In the genomic region with DNA sequence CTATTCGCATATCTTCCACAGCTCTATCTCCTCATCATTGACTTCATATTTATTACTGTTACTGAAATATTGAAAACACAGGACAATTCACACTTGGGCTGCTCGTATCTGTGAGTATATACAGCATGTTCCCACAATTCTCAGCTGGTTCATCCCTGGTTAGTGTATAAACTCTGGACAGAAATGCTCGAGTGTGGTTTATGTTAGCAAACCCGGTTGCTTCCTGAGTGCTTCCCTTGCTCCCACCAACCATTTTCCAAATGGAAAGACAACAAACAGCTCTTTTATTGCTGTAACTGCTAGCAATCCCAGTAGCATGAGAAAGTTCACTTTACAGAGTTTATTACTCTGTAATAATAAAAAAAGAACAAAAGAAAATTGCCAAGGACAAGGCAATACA, we compare ENCODE assay signal across 18 cellular contexts.
DNase-seq lines count a peak whose midpoint lies in the region; ATAC-seq and TF ChIP-seq lines count a peak whose summit lies in the region.
"Had no signal": no experiment of that assay in that cellular context is flagged by ENCODE, and none has a peak within 500 bp of the region (broad histone marks: within the 10 kb centered on the region; RNA-seq: fewer than 3 reads in every experiment).

No MANE protein-coding gene starts in this region.

- H3K9ac ChIP-seq in Karpas-422 (ENCODE audit: low read length) (no peak overlapping the region), PC-3 (ENCODE audit: low read length) (no peak overlapping the region), rectal smooth muscle tissue (ENCODE audit: low read length) (no peak overlapping the region), H9 (ENCODE audit: extremely low read depth, insufficient read length, low read length) (no peak overlapping the region)
- H3K9ac ChIP-seq: KMS-11 had no signal

- no peak overlapping the region for H2BK5ac ChIP-seq in H9 (ENCODE audit: insufficient read length, low read length)

- no TSS peak for BruUV-seq in PC-3 (replicated peaks; lab: Mats Ljungman, UMichigan)

- no peak overlapping the region for H3K18ac ChIP-seq in H9 (ENCODE audit: insufficient read length, low read depth, low read length)

- H3K4me1 ChIP-seq in Karpas-422 (ENCODE audit: low read length), result peaks cover 77% of the 10 kb centered on the region
- peaks cover 38% of the 10 kb centered on the region for H3K4me1 ChIP-seq in PC-3 (ENCODE audit: insufficient read depth, low read length)
- peaks cover 9% of the 10 kb centered on the region for H3K4me1 ChIP-seq in rectal smooth muscle tissue (ENCODE audit: control insufficient read depth, insufficient read depth, low read length)
- H3K4me1 ChIP-seq in H9 (ENCODE audit: insufficient read depth, low read length), result no peaks in the 10 kb centered on the region

- ATAC-seq in PC-3, result no peak
- ATAC-seq in left colon, result peak; percentile 65
- ATAC-seq in stimulated activated memory B cell treated with anti-CD40 and anti-IgM and Interleukin-4, amounts not matched to agents 10 μg/mL and 1 μg/mL and 100 μg/mL, for 72 hours, result no peak
- ATAC-seq: Panc1 had no signal

- no peak for TF ChIP-seq CTCF in PC-3 (conservative IDR thresholded peaks at IDR 0.05; ENCODE audit: low read depth, low read length)
- no peak for TF ChIP-seq CTCF in H9 (conservative IDR thresholded peaks at IDR 0.05)

- H3K4me3 ChIP-seq in Karpas-422 (ENCODE audit: low read length), result no peak overlapping the region
- H3K4me3 ChIP-seq in PC-3 (ENCODE audit: low read length), result no peak overlapping the region
- H3K4me3 ChIP-seq in rectal smooth muscle tissue (ENCODE audit: low read length), result no peak overlapping the region

- no peak overlapping the region for H2AK5ac ChIP-seq in H9 (ENCODE audit: insufficient read length, low read length)

- intact Hi-C loops in PC-3 (cut with micrococcal nuclease), result loop anchor here (5.0 kb wide), 1 partner anchor 135 kb away; the partner anchor contains the start of gene GUCY1A1
- intact Hi-C loops in left colon (cut with DNase I, micrococcal nuclease), result no loop called here

- H2BK20ac ChIP-seq in H9 (ENCODE audit: low read depth, low read length, poor library complexity, severe bottlenecking), result no peak overlapping the region

- POLR2A ChIA-PET in PC-3 (lab: Charles Lee; ENCODE audit: unreplicated experiment), result interaction anchor here (0.6 kb wide), 1 partner anchor 1529 kb away, joined by 3 read pairs; no protein-coding TSS in a partner anchor

- no peak overlapping the region for H2BK120ac ChIP-seq in H9 (ENCODE audit: low read depth, low read length, poor library complexity, severe bottlenecking)

- H3K27ac ChIP-seq in Karpas-422 (ENCODE audit: low read length), result peak overlapping the region; percentile 71; the same call in 1 of the 2 replicates
- H3K27ac ChIP-seq in PC-3 (ENCODE audit: low read length), result 0 out of 2 replicates have a peak overlapping the region, but pooled peaks have one; percentile 96
- peak overlapping the region; percentile 65 for H3K27ac ChIP-seq in rectal smooth muscle tissue (ENCODE audit: low read depth, low read length)
- no peak overlapping the region for H3K27ac ChIP-seq in H9 (ENCODE audit: insufficient read length, low read depth, low read length)
- H3K27ac ChIP-seq: KMS-11 had no signal

- no peak overlapping the region for H3K4ac ChIP-seq in H9 (ENCODE audit: low read depth, low read length)

- no CpG with 5 or more reads among the region's 4 CpGs for WGBS in H9 (ENCODE audit: extremely low coverage, insufficient read length, low lambda C conversion rate)

- no peak overlapping the region for H2BK15ac ChIP-seq in H9 (ENCODE audit: low read depth, low read length)

- H3K14ac ChIP-seq in H9 (ENCODE audit: insufficient read depth, low read length), result no peak overlapping the region

- no peak for DNase-seq in Karpas-422
- DNase-seq in PC-3, result no peak
- no peak for DNase-seq in left colon
- DNase-seq in H9, result no peak
- no peak for DNase-seq in NCI-H1092 (lab: John Stamatoyannopoulos, UW)
- DNase-seq: Calu3; CD8-positive, alpha-beta memory T cell; IMR-90; NCI-H1417; NCI-H1694 treated with DMSO at 0.1 percent for 48 hours; NCI-H2081 treated with DMSO at 0.1 percent for 48 hours; NCI-H446; NCI-H526; SIG-M5 had no signal

- H4K5ac ChIP-seq in H9 (ENCODE audit: insufficient read length, low read depth, low read length), result no peak overlapping the region

- no peak overlapping the region for H4K8ac ChIP-seq in H9 (replicated peaks; ENCODE audit: insufficient read length, low read depth, low read length)

- peak overlapping the region; percentile 19 for H2AFZ ChIP-seq in Karpas-422 (ENCODE audit: low read length)
- peak overlapping the region; percentile 35; the same call in 1 of the 2 replicates for H2AFZ ChIP-seq in PC-3 (ENCODE audit: low read length)
- H2AFZ ChIP-seq in H9 (ENCODE audit: low read length), result no peak overlapping the region

- H3K4me3 Mint-ChIP-seq in stimulated activated memory B cell treated with anti-CD40 and anti-IgM and Interleukin-4, amounts not matched to agents 10 μg/mL and 1 μg/mL and 100 μg/mL, for 72 hours, result no peak overlapping the region
- no peak overlapping the region for H3K4me3 Mint-ChIP-seq in H9
- H3K4me3 Mint-ChIP-seq: CD8-positive, alpha-beta memory T cell had no signal

- no peak overlapping the region for H2BK12ac ChIP-seq in H9 (ENCODE audit: insufficient read length, low read depth, low read length)

- no peak overlapping the region for H3K56ac ChIP-seq in H9 (ENCODE audit: insufficient read length, low read depth, low read length)

- H3K36me3 ChIP-seq in Karpas-422 (ENCODE audit: insufficient read depth, low read length), result no peaks in the 10 kb centered on the region
- no peaks in the 10 kb centered on the region; the same call in 1 of the 2 replicates for H3K36me3 ChIP-seq in PC-3 (ENCODE audit: low read depth, low read length)
- H3K36me3 ChIP-seq in rectal smooth muscle tissue (ENCODE audit: control insufficient read depth, insufficient read depth, low read length), result no peaks in the 10 kb centered on the region

- no peak overlapping the region for H3K23ac ChIP-seq in H9 (ENCODE audit: insufficient read length, low read depth, low read length)

- no peaks in the 10 kb centered on the region for H3K36me3 Mint-ChIP-seq in stimulated activated memory B cell treated with anti-CD40 and anti-IgM and Interleukin-4, amounts not matched to agents 10 μg/mL and 1 μg/mL and 100 μg/mL, for 72 hours
- H3K36me3 Mint-ChIP-seq in H9 (ENCODE audit: insufficient read depth in 1 of 3, low read depth in 3 of 3), result no peaks in the 10 kb centered on the region
- H3K36me3 Mint-ChIP-seq: CD8-positive, alpha-beta memory T cell had no signal

- H4K20me1 ChIP-seq in Karpas-422 (ENCODE audit: insufficient read depth, low read depth, low read length) (no peaks in the 10 kb centered on the region), PC-3 (ENCODE audit: low read length) (no peaks in the 10 kb centered on the region), H9 (ENCODE audit: control insufficient read depth, insufficient read depth, insufficient read length) (no peaks in the 10 kb centered on the region)

- no peak overlapping the region for H3T11ph ChIP-seq in H9 (ENCODE audit: low read length)

- H3K23me2 ChIP-seq in H9 (ENCODE audit: insufficient read length, low read depth, low read length, poor library complexity, severe bottlenecking), result no peaks in the 10 kb centered on the region

- H3K9me2 ChIP-seq in Karpas-422 (replicated peaks; ENCODE audit: insufficient read depth, low read length) (no peaks in the 10 kb centered on the region), PC-3 (replicated peaks; ENCODE audit: low read length) (no peaks in the 10 kb centered on the region)

- H3K27me3 ChIP-seq in Karpas-422 (ENCODE audit: low read length), result no peaks in the 10 kb centered on the region
- H3K27me3 ChIP-seq in PC-3 (ENCODE audit: low read length), result no peaks in the 10 kb centered on the region
- H3K27me3 ChIP-seq in rectal smooth muscle tissue (ENCODE audit: control insufficient read depth, insufficient read depth, low read length), result no peaks in the 10 kb centered on the region
- no peaks in the 10 kb centered on the region for H3K27me3 ChIP-seq in H9 (ENCODE audit: insufficient read depth, low read length)

- H3K4me2 ChIP-seq in Karpas-422 (ENCODE audit: low read depth, low read length, poor library complexity, severe bottlenecking), result no peak overlapping the region
- H3K4me2 ChIP-seq in PC-3 (ENCODE audit: low read length), result no peak overlapping the region
- H3K4me2 ChIP-seq in H9 (ENCODE audit: insufficient read depth, insufficient read length, low read length), result no peak overlapping the region
- H3K4me2 ChIP-seq: KMS-11 had no signal

- no peak overlapping the region for H4K91ac ChIP-seq in H9 (ENCODE audit: insufficient read length, low read depth, low read length)

- CTCF ChIA-PET in PC-3 (lab: Charles Lee), result no interaction called here

- no peaks in the 10 kb centered on the region for H3F3A ChIP-seq in PC-3 (ENCODE audit: low read length, unreplicated experiment)

- no peaks in the 10 kb centered on the region for H3K27me3 Mint-ChIP-seq in stimulated activated memory B cell treated with anti-CD40 and anti-IgM and Interleukin-4, amounts not matched to agents 10 μg/mL and 1 μg/mL and 100 μg/mL, for 72 hours
- no peaks in the 10 kb centered on the region for H3K27me3 Mint-ChIP-seq in H9 (ENCODE audit: low read depth)
- H3K27me3 Mint-ChIP-seq: CD8-positive, alpha-beta memory T cell had no signal

- H3K79me1 ChIP-seq in H9 (ENCODE audit: insufficient read depth, low read depth, low read length, poor library complexity, severe bottlenecking), result no peaks in the 10 kb centered on the region

- H3K9me3 ChIP-seq in Karpas-422 (ENCODE audit: low read length) (no peaks in the 10 kb centered on the region), PC-3 (ENCODE audit: low read length) (no peaks in the 10 kb centered on the region), H9 (ENCODE audit: control insufficient read depth, low read depth, low read length) (no peaks in the 10 kb centered on the region)

- H3K9me3 Mint-ChIP-seq in stimulated activated memory B cell treated with anti-CD40 and anti-IgM and Interleukin-4, amounts not matched to agents 10 μg/mL and 1 μg/mL and 100 μg/mL, for 72 hours, result peaks cover 4% of the 10 kb centered on the region
- H3K9me3 Mint-ChIP-seq in H9, result no peaks in the 10 kb centered on the region

- H3K27ac Mint-ChIP-seq in stimulated activated memory B cell treated with anti-CD40 and anti-IgM and Interleukin-4, amounts not matched to agents 10 μg/mL and 1 μg/mL and 100 μg/mL, for 72 hours, result no peak overlapping the region
- H3K27ac Mint-ChIP-seq in H9, result no peak overlapping the region
- H3K27ac Mint-ChIP-seq: CD8-positive, alpha-beta memory T cell had no signal

- H3K4me1 Mint-ChIP-seq in stimulated activated memory B cell treated with anti-CD40 and anti-IgM and Interleukin-4, amounts not matched to agents 10 μg/mL and 1 μg/mL and 100 μg/mL, for 72 hours, result no peaks in the 10 kb centered on the region
- no peaks in the 10 kb centered on the region for H3K4me1 Mint-ChIP-seq in H9
- H3K4me1 Mint-ChIP-seq: CD8-positive, alpha-beta memory T cell had no signal

- H3K79me2 ChIP-seq in Karpas-422 (ENCODE audit: low read length) (no peaks in the 10 kb centered on the region), PC-3 (ENCODE audit: low read length) (no peaks in the 10 kb centered on the region), H9 (ENCODE audit: insufficient read depth, low read length) (no peaks in the 10 kb centered on the region)
